7 cellular contexts compared by ENCODE assay signal in the genomic region with DNA sequence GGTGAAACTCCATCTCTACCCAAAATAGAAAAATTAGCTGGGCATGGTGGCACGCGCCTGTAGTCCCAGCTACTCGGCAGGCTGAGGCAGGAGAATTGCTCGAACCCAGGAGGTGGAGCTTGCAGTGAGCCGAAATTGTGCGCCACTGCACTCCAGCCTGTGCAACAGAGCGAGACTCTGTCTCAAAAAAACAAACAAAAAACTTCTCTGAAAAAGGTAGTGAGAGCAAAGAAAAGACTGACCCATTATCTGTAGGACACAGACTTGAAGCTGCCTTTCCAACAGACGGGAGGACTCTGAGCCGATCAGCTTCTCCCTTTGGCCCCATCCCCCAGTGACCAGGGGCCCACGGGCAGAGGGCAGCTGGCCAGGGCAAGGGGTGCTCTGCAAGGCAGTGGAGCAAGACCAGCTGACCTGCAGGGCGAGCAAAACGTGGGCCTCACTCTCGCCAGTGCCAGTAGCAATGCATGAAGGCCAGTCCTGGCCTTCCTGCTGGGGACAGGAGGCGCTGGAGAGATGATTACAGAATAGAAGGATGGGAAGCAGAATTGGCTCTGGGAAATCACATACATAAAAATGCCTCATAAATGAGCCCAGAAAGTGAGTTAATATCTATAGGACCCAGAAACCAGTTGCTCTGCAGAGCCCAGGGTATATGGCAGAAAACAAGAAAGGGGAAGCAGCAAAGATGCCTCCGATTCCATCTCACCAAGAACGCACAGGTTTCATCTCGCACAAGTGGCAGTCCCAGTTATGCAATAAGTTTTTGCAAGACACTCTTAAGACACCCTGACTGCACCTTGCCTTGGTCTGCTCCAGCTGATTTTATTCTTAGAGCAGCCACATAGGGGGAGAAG. TPM values are rescaled to one million over a fixed set of nuclear protein-coding genes. Genes with fewer than 3 reads are reported as not detected.
DNase-seq lines count a peak whose midpoint lies in the region; ATAC-seq and TF ChIP-seq lines count a peak whose summit lies in the region.
"Had no signal": no experiment of that assay in that cellular context is flagged by ENCODE, and none has a peak within 500 bp of the region (broad histone marks: within the 10 kb centered on the region; RNA-seq: fewer than 3 reads in every experiment).

No MANE protein-coding gene starts in this region.

- H3K36me3 ChIP-seq in GM23248 (ENCODE audit: low read depth), result peaks cover 28% of the 10 kb centered on the region
- H3K36me3 ChIP-seq in ascending aorta, result peaks cover 33 to 35% of the 10 kb centered on the region in 2 donors
- H3K36me3 ChIP-seq in ovary, result no peaks in the 10 kb centered on the region

- H3K9me3 ChIP-seq in GM23248 (ENCODE audit: low read depth) (no peaks in the 10 kb centered on the region), ascending aorta (no peaks in the 10 kb centered on the region), ovary (no peaks in the 10 kb centered on the region)

- H3K27me3 ChIP-seq in GM23248 (replicated peaks; ENCODE audit: insufficient read depth) (no peaks in the 10 kb centered on the region), ascending aorta (no peaks in the 10 kb centered on the region), ovary (no peaks in the 10 kb centered on the region)

- DNase-seq in GM23248 (peak; percentile 40), ascending aorta (ENCODE audit: low spot score in 2 of 2) (no peak), ovary (no peak), T-helper 9 cell (no peak)
- DNase-seq in activated CD8-positive, alpha-beta memory T cell treated with anti-CD3 and anti-CD28 coated beads, Interleukin-2, amount 50 U/mL, for 4 hours, result no peak
- DNase-seq: cortex of kidney had no signal

- peak overlapping the region; percentile 66 for H3K27ac ChIP-seq in GM23248
- H3K27ac ChIP-seq in ascending aorta, result peak overlapping the region; percentile 63 to 77
- no peak overlapping the region for H3K27ac ChIP-seq in ovary

- H3F3A ChIP-seq in GM23248 (ENCODE audit: insufficient read depth), result peaks cover 30% of the 10 kb centered on the region

- ATAC-seq in HG03571 (IDR thresholded peaks at IDR 0.05; ENCODE audit: unreplicated experiment), result no peak

- no peak for TF ChIP-seq POLR2A in ovary (IDR thresholded peaks at IDR 0.05)

- H3K4me3 ChIP-seq in GM23248 (peak overlapping the region; percentile 96), ascending aorta (peak overlapping the region; percentile 67 to 93), ovary (peak overlapping the region; percentile 59)

- H3K4me2 ChIP-seq in GM23248 (ENCODE audit: unreplicated experiment), result peak overlapping the region; percentile 99

- in situ Hi-C loops in GM23248 (cut with MboI), result no loop called here

- peaks cover 9% of the 10 kb centered on the region; the same call in 1 of the 2 replicates for H4K20me1 ChIP-seq in GM23248 (ENCODE audit: insufficient read depth)

- H3K79me2 ChIP-seq in GM23248 (ENCODE audit: insufficient read depth), result peaks cover 77% of the 10 kb centered on the region

- H3K9ac ChIP-seq in GM23248, result peak overlapping the region; percentile 90

- TF ChIP-seq CTCF in ascending aorta (IDR thresholded peaks at IDR 0.05), result no peak
- no peak for TF ChIP-seq CTCF in ovary (IDR thresholded peaks at IDR 0.05)

- H3K9me2 ChIP-seq in GM23248 (ENCODE audit: insufficient read depth), result no peaks in the 10 kb centered on the region

- intact Hi-C loops in ascending aorta (cut with DNase I) (no loop called here), ovary (cut with DNase I) (no loop called here)

- peaks cover 20% of the 10 kb centered on the region for H3K4me1 ChIP-seq in GM23248 (ENCODE audit: insufficient read depth)
- H3K4me1 ChIP-seq in ascending aorta, result peaks cover 21 to 48% of the 10 kb centered on the region in 2 donors
- H3K4me1 ChIP-seq in ovary (ENCODE audit: insufficient read depth), result peaks cover 13% of the 10 kb centered on the region

- H2AFZ ChIP-seq in GM23248, result no peak overlapping the region

- no peak for TF ChIP-seq EP300 in ovary (IDR thresholded peaks at IDR 0.05)

- 79 to 83% methylated on average over 17 of the region's 17 CpGs for WGBS in GM23248 (ENCODE audit: low coverage in 1 of 2, low lambda C conversion rate in 2 of 2, missing lambda C conversion rate in 2 of 2), 2 experiments
- WGBS in ovary, 3 donors, result 74 to 85% (median 79%) methylated on average over 17 of the region's 17 CpGs

RNA-seq across cellular contexts. Expression of gene EHD1, which starts 2.8 kb away (rescaled TPM):
- total RNA-seq in GM23248 (2014; rRNA removed; shearing (Covaris generic)), result 90.2 and 124 TPM in 2 replicates
- 55.2 and 56.3 TPM in 2 replicates for polyA plus RNA-seq in GM23248 (2016; fragmentation: Nextera tagmentation; extraction: Ambion mirVana)
- 216 TPM for total RNA-seq in ascending aorta
- total RNA-seq in ovary, result 10 to 100 TPM; 14.3 to 87.8 (median 42.2) TPM
- 10 to 100 TPM; 14.5 to 14.8 TPM for polyA plus RNA-seq in ovary

RNA-seq across cellular contexts. Expression of gene CDC42BPG, which starts 31.1 kb away (rescaled TPM):
- total RNA-seq in GM23248 (2014; rRNA removed; shearing (Covaris generic)), result not detected in 2 replicates
- polyA plus RNA-seq in GM23248 (2016; fragmentation: Nextera tagmentation; extraction: Ambion mirVana) (not detected in 2 replicates), ovary (1 to 10 TPM in 1 of 2 donors, under 1 TPM in 1; 0.35 to 1.9 TPM)
- total RNA-seq in ascending aorta (not detected), ovary (1 to 10 TPM; 2.6 to 9.5 (median 4.0) TPM)

RNA-seq across cellular contexts. Expression of gene ATG2A, which starts 41.4 kb away (rescaled TPM):
- total RNA-seq in GM23248 (2014; rRNA removed; shearing (Covaris generic)), result 12.4 and 18.9 TPM in 2 replicates
- 6.3 and 6.8 TPM in 2 replicates for polyA plus RNA-seq in GM23248 (2016; fragmentation: Nextera tagmentation; extraction: Ambion mirVana)
- 39.5 TPM for total RNA-seq in ascending aorta
- total RNA-seq in ovary, result 10 to 100 TPM; 22.2 to 40.1 (median 30.4) TPM
- 10 to 100 TPM in 1 of 2 donors, 1 to 10 TPM in 1; 2.2 to 23.4 TPM for polyA plus RNA-seq in ovary

RNA-seq across cellular contexts. Expression of gene PPP2R5B, which starts 48.9 kb away (rescaled TPM):
- 23.9 and 27.3 TPM in 2 replicates for total RNA-seq in GM23248 (2014; rRNA removed; shearing (Covaris generic))
- 16.4 and 19.4 TPM in 2 replicates for polyA plus RNA-seq in GM23248 (2016; fragmentation: Nextera tagmentation; extraction: Ambion mirVana)
- total RNA-seq in ascending aorta, result 115 TPM
- 10 to 100 TPM in 5 of 7 donors, 1 to 10 TPM in 2; 9.0 to 12.8 (median 12.2) TPM for total RNA-seq in ovary
- 10 to 100 TPM in 1 of 2 donors, 1 to 10 TPM in 1; 8.0 to 16.2 TPM for polyA plus RNA-seq in ovary

Comparison
In these comparisons a context has a peak if more than half of its experiments do, and no peak if none do; other contexts are left out.
1. H3K27ac ChIP-seq: peak in GM23248 (single experiment) and ascending aorta (2 of 2); none in ovary (0 of 2).
2. Peak in every context shown above with its lines, with median percentiles within 50 percentile points of each other: H3K4me3 ChIP-seq.